In the genomic region with DNA sequence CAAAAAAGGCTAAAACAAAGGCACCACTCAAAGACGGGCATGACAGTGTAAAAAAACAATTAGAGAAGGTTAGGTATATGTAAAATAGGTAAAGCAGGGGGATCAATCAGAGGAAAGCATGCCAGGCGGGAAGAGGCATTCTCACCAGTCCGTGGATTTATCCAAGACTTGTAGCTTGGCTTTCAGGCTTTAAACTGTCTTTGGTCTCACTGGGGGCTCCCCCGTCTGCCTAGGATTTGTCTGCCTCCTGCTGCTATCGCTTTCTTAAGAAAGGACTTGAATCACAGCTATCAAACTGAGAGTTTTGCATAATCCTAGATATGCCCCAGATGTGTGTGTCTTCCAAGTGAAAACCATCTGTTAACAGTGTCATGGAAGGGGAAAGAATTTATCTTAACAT, we compare ENCODE assay signal across 26 cellular contexts.
"Had no signal": no experiment of that assay in that cellular context is flagged by ENCODE, and none has a peak within 500 bp of the region (broad histone marks: within the 10 kb centered on the region; RNA-seq: fewer than 3 reads in every experiment).

No MANE protein-coding gene starts in this region.

- H3K4me3 ChIP-seq: ascending aorta, body of pancreas, MG63, Peyer's patch, SJSA1 had no signal

- H3K36me3 ChIP-seq: ascending aorta, MG63, Peyer's patch, SJSA1 had no signal

- H3K9me3 ChIP-seq: MG63 had no signal

- H3K4me3 Mint-ChIP-seq: activated B cell treated with CpG ODN at 0.5 μM for 24 hours; activated CD4-positive, alpha-beta memory T cell treated with anti-CD3 and anti-CD28 coated beads, Interleukin-2, amount 10 ng/mL, durations not matched to agents 7 days and 5 days; activated CD4-positive, alpha-beta T cell treated with anti-CD3 and anti-CD28 coated beads, Interleukin-2, amount 10 ng/mL, durations not matched to agents 24 days and 14 days; activated naive CD4-positive, alpha-beta T cell treated with anti-CD3 and anti-CD28 coated beads, Interleukin-2, amount 50 U/mL, for 24 hours; T-helper 17 cell had no signal

- ATAC-seq: body of pancreas, T-helper 17 cell had no signal

- H3K27ac Mint-ChIP-seq: activated B cell treated with CpG ODN at 0.5 μM for 24 hours; activated CD4-positive, alpha-beta memory T cell treated with anti-CD3 and anti-CD28 coated beads, Interleukin-2, amount 10 ng/mL, durations not matched to agents 7 days and 5 days; activated CD4-positive, alpha-beta T cell treated with anti-CD3 and anti-CD28 coated beads, Interleukin-2, amount 10 ng/mL, durations not matched to agents 24 days and 14 days; activated naive CD4-positive, alpha-beta T cell treated with anti-CD3 and anti-CD28 coated beads, Interleukin-2, amount 50 U/mL, for 24 hours; activated T-helper 2 cell treated with anti-CD3 and anti-CD28 coated beads, Interferon-gamma antibody, Interleukin-2, Interleukin-4, amounts not matched to agents 10 μg/mL and 5 μg/mL and 100 μg/mL, durations not matched to agents 14 hours and 24 hours and 36 hours; T-helper 17 cell had no signal

- H3K4me1 ChIP-seq: ascending aorta, body of pancreas, Peyer's patch, SJSA1 had no signal

- H3K27ac ChIP-seq: ascending aorta, body of pancreas, Peyer's patch, SJSA1 had no signal

- DNase-seq: activated B cell treated with CpG ODN at 0.5 μM for 24 hours; activated CD4-positive, alpha-beta memory T cell treated with anti-CD3 and anti-CD28 coated beads, Interleukin-2, amount 10 ng/mL, durations not matched to agents 7 days and 5 days; activated CD4-positive, alpha-beta T cell treated with anti-CD3 and anti-CD28 coated beads for 1 hour; activated CD4-positive, alpha-beta T cell treated with anti-CD3 and anti-CD28 coated beads, Interleukin-2, amount 10 ng/mL, durations not matched to agents 24 days and 14 days; activated gamma-delta T cell treated with Interleukin-2 at 50 U/mL for 16 hours; activated T-cell treated with anti-CD3 and anti-CD28 coated beads for 4 hours; activated T-cell treated with anti-CD3 and anti-CD28 coated beads, Interleukin-2, amount 50 U/mL, for 48 hours; amniotic stem cell; body of pancreas; central memory CD4-positive, alpha-beta T cell; MG63; MV-4-11; NCI-H1105; NCI-H1436; NCI-H187; NCI-H2081; NCI-H510A treated with DMSO at 0.1 percent for 48 hours; NCI-H69; Peyer's patch; SHP77; T-helper 17 cell; T-helper 9 cell had no signal

- H3K27me3 ChIP-seq: ascending aorta, body of pancreas, MG63, Peyer's patch, SJSA1 had no signal

- H3K27me3 Mint-ChIP-seq: activated CD4-positive, alpha-beta memory T cell treated with anti-CD3 and anti-CD28 coated beads, Interleukin-2, amount 10 ng/mL, durations not matched to agents 7 days and 5 days; activated CD4-positive, alpha-beta T cell treated with anti-CD3 and anti-CD28 coated beads, Interleukin-2, amount 10 ng/mL, durations not matched to agents 24 days and 14 days; activated naive CD4-positive, alpha-beta T cell treated with anti-CD3 and anti-CD28 coated beads, Interleukin-2, amount 50 U/mL, for 24 hours; T-helper 17 cell had no signal

- H3K4me1 Mint-ChIP-seq: activated B cell treated with CpG ODN at 0.5 μM for 24 hours; activated CD4-positive, alpha-beta memory T cell treated with anti-CD3 and anti-CD28 coated beads, Interleukin-2, amount 10 ng/mL, durations not matched to agents 7 days and 5 days; activated CD4-positive, alpha-beta T cell treated with anti-CD3 and anti-CD28 coated beads, Interleukin-2, amount 10 ng/mL, durations not matched to agents 24 days and 14 days; activated naive CD4-positive, alpha-beta T cell treated with anti-CD3 and anti-CD28 coated beads, Interleukin-2, amount 50 U/mL, for 24 hours; T-helper 17 cell had no signal
